ENCODE assay signal across 25 cellular contexts in the genomic region with DNA sequence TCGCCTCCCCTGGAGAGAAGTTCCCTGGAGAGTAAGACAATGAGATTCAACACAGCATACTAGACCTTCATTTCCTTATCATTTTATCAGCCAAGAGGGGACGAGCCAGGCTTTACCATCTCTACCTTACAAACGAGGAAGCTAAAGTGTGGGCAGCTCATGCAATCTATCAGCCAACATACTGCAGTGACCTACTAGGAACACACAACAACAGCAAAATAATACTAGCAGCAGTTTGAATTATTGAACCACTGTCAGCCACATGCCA.
"Had no signal": no experiment of that assay in that cellular context is flagged by ENCODE, and none has a peak within 500 bp of the region (broad histone marks: within the 10 kb centered on the region; RNA-seq: fewer than 3 reads in every experiment).

No MANE protein-coding gene starts in this region.

- DNase-seq: colonic mucosa; effector CD8-positive, alpha-beta T cell; foreskin keratinocyte; heart left ventricle; kidney; left cardiac atrium; left lung; mesenchymal stem cell; midbrain; naive thymus-derived CD4-positive, alpha-beta T cell; nephron progenitor cell; nucleus accumbens; ovary; posterior cingulate gyrus; psoas muscle; right cardiac atrium; stimulated activated CD4-positive, alpha-beta T cell treated with anti-CD3 and anti-CD28 coated beads, Interleukin-4, amount 100 ng/mL, for 4 hours; stimulated activated naive CD8-positive, alpha-beta T cell treated with anti-CD3 and anti-CD28 coated beads, Interleukin-15, Interleukin-2, amounts not matched to agents 100 U/mL and 50 U/mL, for 24 hours; substantia nigra; testis; tibial artery had no signal

- H3K36me3 Mint-ChIP-seq: naive thymus-derived CD4-positive, alpha-beta T cell; stimulated activated memory B cell treated with anti-CD40 and anti-IgM and Interleukin-4, amounts not matched to agents 10 μg/mL and 1 μg/mL and 100 μg/mL, for 72 hours; type B pancreatic cell had no signal

- H3K27ac Mint-ChIP-seq: dendritic cell treated with granulocyte-macrophage colony-stimulating factor and Interleukin-4, amounts not matched to agents 40 ng/mL and 50 ng/mL, for 4 days; naive thymus-derived CD4-positive, alpha-beta T cell; nephron progenitor cell; stimulated activated memory B cell treated with anti-CD40 and anti-IgM and Interleukin-4, amounts not matched to agents 10 μg/mL and 1 μg/mL and 100 μg/mL, for 72 hours; type B pancreatic cell had no signal

- H3K27me3 Mint-ChIP-seq: dendritic cell treated with granulocyte-macrophage colony-stimulating factor and Interleukin-4, amounts not matched to agents 40 ng/mL and 50 ng/mL, for 4 days; type B pancreatic cell had no signal

- H3K4me3 Mint-ChIP-seq: dendritic cell treated with granulocyte-macrophage colony-stimulating factor and Interleukin-4, amounts not matched to agents 40 ng/mL and 50 ng/mL, for 4 days; naive thymus-derived CD4-positive, alpha-beta T cell; nephron progenitor cell; stimulated activated memory B cell treated with anti-CD40 and anti-IgM and Interleukin-4, amounts not matched to agents 10 μg/mL and 1 μg/mL and 100 μg/mL, for 72 hours; type B pancreatic cell had no signal

- ATAC-seq: foreskin keratinocyte; gastroesophageal sphincter; heart left ventricle; left cardiac atrium; left lung; naive thymus-derived CD4-positive, alpha-beta T cell; psoas muscle; right cardiac atrium; stimulated activated memory B cell treated with anti-CD40 and anti-IgM and Interleukin-4, amounts not matched to agents 10 μg/mL and 1 μg/mL and 100 μg/mL, for 72 hours; stimulated activated naive CD8-positive, alpha-beta T cell treated with anti-CD3 and anti-CD28 coated beads, Interleukin-15, Interleukin-2, amounts not matched to agents 100 U/mL and 50 U/mL, for 24 hours had no signal

- H3K4me1 Mint-ChIP-seq: naive thymus-derived CD4-positive, alpha-beta T cell; stimulated activated memory B cell treated with anti-CD40 and anti-IgM and Interleukin-4, amounts not matched to agents 10 μg/mL and 1 μg/mL and 100 μg/mL, for 72 hours had no signal

- H3K9me3 Mint-ChIP-seq: dendritic cell treated with granulocyte-macrophage colony-stimulating factor and Interleukin-4, amounts not matched to agents 40 ng/mL and 50 ng/mL, for 4 days; nephron progenitor cell; stimulated activated memory B cell treated with anti-CD40 and anti-IgM and Interleukin-4, amounts not matched to agents 10 μg/mL and 1 μg/mL and 100 μg/mL, for 72 hours; type B pancreatic cell had no signal
